In the genomic region with DNA sequence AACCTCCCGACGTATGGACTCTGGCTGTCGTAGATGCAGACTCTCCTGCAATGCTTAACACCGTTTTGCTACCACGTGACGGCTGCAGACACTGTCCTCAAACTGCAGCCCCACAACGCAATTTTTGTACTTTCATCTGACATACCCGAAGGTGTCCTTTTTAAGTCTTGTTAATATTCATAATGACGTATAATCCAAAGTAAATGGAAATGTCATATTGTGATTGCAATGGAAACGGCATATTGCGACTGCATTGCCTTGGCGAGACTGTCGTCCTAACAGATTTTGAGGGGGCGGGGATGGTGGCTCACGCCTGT, we compare ENCODE assay signal across 13 cellular contexts.
DNase-seq lines count a peak whose midpoint lies in the region; ATAC-seq and TF ChIP-seq lines count a peak whose summit lies in the region.
"Had no signal": no experiment of that assay in that cellular context is flagged by ENCODE, and none has a peak within 500 bp of the region (broad histone marks: within the 10 kb centered on the region; RNA-seq: fewer than 3 reads in every experiment).

No MANE protein-coding gene starts in this region.

- POLR2A ChIA-PET in CD4-positive, alpha-beta T cell (lab: Charles Lee), result no interaction called here

- H3K27ac ChIP-seq in CD4-positive, alpha-beta T cell (ENCODE audit: low read depth, low read length), result no peak overlapping the region
- H3K27ac ChIP-seq in coronary artery, result no peak overlapping the region
- no peak overlapping the region for H3K27ac ChIP-seq in adrenal gland
- H3K27ac ChIP-seq: brain microvascular endothelial cell had no signal

- peaks cover 0 to 4% of the 10 kb centered on the region in 2 donors for H3K4me1 ChIP-seq in adrenal gland (replicated peaks in 1 of 2)

- no peak for TF ChIP-seq POLR2A in adrenal gland (IDR thresholded peaks at IDR 0.05)
- no peak for TF ChIP-seq POLR2A in GM18505 (IDR thresholded peaks at IDR 0.05; ENCODE audit: borderline replicate concordance, extremely low read depth, insufficient read depth, insufficient read length)

- H3K9me3 ChIP-seq in CD4-positive, alpha-beta T cell (ENCODE audit: control insufficient read depth, low read length), result no peaks in the 10 kb centered on the region
- H3K9me3 ChIP-seq in MG63 (no peaks in the 10 kb centered on the region), adrenal gland (replicated peaks in 1 of 3) (no peaks in the 10 kb centered on the region)
- H3K9me3 ChIP-seq: SK-N-SH had no signal

- H3K9me3 Mint-ChIP-seq in CD4-positive, alpha-beta T cell, result no peaks in the 10 kb centered on the region
- H3K9me3 Mint-ChIP-seq in nephron, result no peaks in the 10 kb centered on the region
- H3K9me3 Mint-ChIP-seq: effector memory CD8-positive, alpha-beta T cell had no signal

- intact Hi-C loops in CD4-positive, alpha-beta T cell (cut with DNase I, micrococcal nuclease), result loop anchor here in 1 of 2 experiments (10.0 kb wide), 1 partner anchor 320 kb away; no protein-coding TSS in a partner anchor
- intact Hi-C loops in adrenal gland (cut with DNase I), result no loop called here

- TF ChIP-seq CTCF in CD4-positive, alpha-beta T cell (IDR thresholded peaks at IDR 0.05), result no peak
- TF ChIP-seq CTCF in LNCAP (IDR thresholded peaks at IDR 0.05) (peak; percentile 22; the same call in 1 of the 2 replicates), coronary artery (IDR thresholded peaks at IDR 0.05) (peak; percentile 2), nephron (IDR thresholded peaks at IDR 0.05; ENCODE audit: unreplicated experiment in 3 of 3) (no peak), adrenal gland (IDR thresholded peaks at IDR 0.05) (no peak)

- H3K27me3 Mint-ChIP-seq in CD4-positive, alpha-beta T cell, result peaks cover 35% of the 10 kb centered on the region
- H3K27me3 Mint-ChIP-seq in nephron (ENCODE audit: low read depth), result peaks cover 28% of the 10 kb centered on the region

- DNase-seq in CD4-positive, alpha-beta T cell, result no peak
- peak; percentile 31 for DNase-seq in coronary artery (ENCODE audit: low spot score)
- DNase-seq in MG63, result no peak
- DNase-seq in adrenal gland, result no peak
- DNase-seq: NCI-H1436 had no signal

- CTCF ChIA-PET in CD4-positive, alpha-beta T cell (lab: Charles Lee), result no interaction called here

- H3K4me3 ChIP-seq in coronary artery (no peak overlapping the region), MG63 (no peak overlapping the region), adrenal gland (no peak overlapping the region)
- H3K4me3 ChIP-seq: lung had no signal

- 54 to 58% (median 57%) methylated on average over 15 of the region's 15 CpGs for WGBS in adrenal gland, 4 donors

- H3K36me3 ChIP-seq in MG63 (no peaks in the 10 kb centered on the region), adrenal gland (replicated peaks in 1 of 2) (no peaks in the 10 kb centered on the region)
- H3K36me3 ChIP-seq: brain microvascular endothelial cell had no signal

- peak overlapping the region; percentile 66 for H3K4me3 Mint-ChIP-seq in CD4-positive, alpha-beta T cell
- H3K4me3 Mint-ChIP-seq in nephron, result peak overlapping the region; percentile 38 to 61 (median 54)
- H3K4me3 Mint-ChIP-seq: effector memory CD8-positive, alpha-beta T cell had no signal

- H3K27ac Mint-ChIP-seq in CD4-positive, alpha-beta T cell, result no peak overlapping the region
- peak overlapping the region in 1 of 3 experiments; percentile 38 for H3K27ac Mint-ChIP-seq in nephron
- H3K27ac Mint-ChIP-seq: effector memory CD8-positive, alpha-beta T cell had no signal

- no peaks in the 10 kb centered on the region for H3K36me3 Mint-ChIP-seq in CD4-positive, alpha-beta T cell (ENCODE audit: low read depth)
- H3K36me3 Mint-ChIP-seq in nephron (ENCODE audit: low read depth), result no peaks in the 10 kb centered on the region

- H3K27me3 ChIP-seq in CD4-positive, alpha-beta T cell (ENCODE audit: control insufficient read depth, insufficient read depth, low read length), result peaks cover 7% of the 10 kb centered on the region
- no peaks in the 10 kb centered on the region for H3K27me3 ChIP-seq in MG63
- peaks cover 9% of the 10 kb centered on the region for H3K27me3 ChIP-seq in adrenal gland
- H3K27me3 ChIP-seq: brain microvascular endothelial cell had no signal

- peaks cover 9% of the 10 kb centered on the region for H3K4me1 Mint-ChIP-seq in CD4-positive, alpha-beta T cell (ENCODE audit: low read depth)
- no peaks in the 10 kb centered on the region for H3K4me1 Mint-ChIP-seq in nephron

- no peak for ATAC-seq in CD4-positive, alpha-beta T cell (ENCODE audit: poor library complexity)
- no peak for ATAC-seq in HG02759 (IDR thresholded peaks at IDR 0.05; ENCODE audit: unreplicated experiment)
- ATAC-seq in GM18505 (IDR thresholded peaks at IDR 0.05; ENCODE audit: unreplicated experiment), result no peak

Comparison
In these comparisons a context has a peak if more than half of its experiments do, and no peak if none do; other contexts are left out.
1. CTCF ChIP-seq: peak in LNCAP (single experiment) and coronary artery (single experiment); none in CD4-positive, alpha-beta T cell (single experiment), nephron (0 of 3) and adrenal gland (0 of 6).